ENCODE assay signal across 9 cellular contexts in the genomic region with DNA sequence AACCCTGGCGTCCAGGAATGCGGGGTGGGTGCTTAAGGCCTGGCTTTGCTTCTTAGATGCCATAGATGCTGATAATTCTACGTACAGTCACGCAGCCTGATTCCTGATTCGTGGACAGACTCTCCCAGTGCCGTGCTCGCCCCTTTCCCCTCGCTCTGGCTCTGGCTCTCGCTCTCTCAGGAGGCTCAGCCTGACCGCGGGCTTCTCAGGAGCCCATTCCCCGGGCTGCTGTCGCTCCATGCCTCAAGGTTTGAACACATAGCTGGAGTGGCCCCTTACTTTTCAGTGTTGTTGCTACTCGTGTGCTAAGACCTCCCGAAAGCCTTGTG. TPM values are rescaled to one million over a fixed set of nuclear protein-coding genes. Genes with fewer than 3 reads are reported as not detected.
A peak's percentile ranks its signal among the peaks of the same experiment; 100 is the strongest.
DNase-seq lines count a peak whose midpoint lies in the region; FAIRE-seq and TF ChIP-seq lines count a peak whose summit lies in the region.
"Had no signal": no experiment of that assay in that cellular context is flagged by ENCODE, and none has a peak within 500 bp of the region (broad histone marks: within the 10 kb centered on the region; RNA-seq: fewer than 3 reads in every experiment).

No MANE protein-coding gene starts in this region.

- H2AK5ac ChIP-seq in mesenchymal stem cell (ENCODE audit: low read length, severe bottlenecking): no peak overlapping the region

- H3K4me3 ChIP-seq in HFF-Myc (replicated peaks; ENCODE audit: low read depth, low read length) (peak overlapping the region; percentile 36), dorsolateral prefrontal cortex (peak overlapping the region; percentile 43 to 77 (median 65)), mesenchymal stem cell (ENCODE audit: insufficient read depth in 1 of 2, low read depth in 1 of 2, low read length in 2 of 2) (peak overlapping the region; percentile 53 to 83)

- TF ChIP-seq CTCF in HFF-Myc (IDR thresholded peaks at IDR 0.05; ENCODE audit: low read depth, low read length, missing control alignments): no peak
- no peak for TF ChIP-seq CTCF in dorsolateral prefrontal cortex (IDR thresholded peaks at IDR 0.05 in 54 of 56, conservative IDR thresholded peaks at IDR 0.05 in 2 of 56; ENCODE audit: low read depth in 1 of 56, partially characterized antibody in 56 of 56)

- no peak overlapping the region for H2BK15ac ChIP-seq in mesenchymal stem cell (ENCODE audit: low read depth, poor library complexity, severe bottlenecking)

- H3K27me3 Mint-ChIP-seq in activated CD4-positive, alpha-beta T cell treated with anti-CD3 and anti-CD28 coated beads, Interleukin-2, amount 10 ng/mL, durations not matched to agents 24 days and 14 days: no peaks in the 10 kb centered on the region

- H3K27ac ChIP-seq in dorsolateral prefrontal cortex: peak overlapping the region in 56 of 59 donors; percentile 15 to 89 (median 77)
- no peak overlapping the region for H3K27ac ChIP-seq in mesenchymal stem cell (ENCODE audit: low read length, poor library complexity, severe bottlenecking)
- H3K27ac ChIP-seq: neutrophil had no signal

- no peak overlapping the region for H2BK12ac ChIP-seq in mesenchymal stem cell (ENCODE audit: low read length in 2 of 2)

- peak overlapping the region; percentile 91 for H3K4me3 Mint-ChIP-seq in activated CD4-positive, alpha-beta T cell treated with anti-CD3 and anti-CD28 coated beads, Interleukin-2, amount 10 ng/mL, durations not matched to agents 24 days and 14 days

- no peak overlapping the region for H3K4ac ChIP-seq in mesenchymal stem cell (ENCODE audit: low read depth in 1 of 2, low read length in 2 of 2)

- H4K8ac ChIP-seq in mesenchymal stem cell (ENCODE audit: low read length): no peak overlapping the region

- peaks cover 0 to 56% (median 3%) of the 10 kb centered on the region in 45 donors for H3K27me3 ChIP-seq in dorsolateral prefrontal cortex
- no peaks in the 10 kb centered on the region for H3K27me3 ChIP-seq in mesenchymal stem cell (ENCODE audit: control insufficient read depth in 1 of 2, insufficient read depth in 1 of 2, low read length in 2 of 2)

- no peak overlapping the region for H3K14ac ChIP-seq in mesenchymal stem cell (ENCODE audit: low read length in 2 of 2)

- peak overlapping the region; percentile 91 for H3K27ac Mint-ChIP-seq in activated CD4-positive, alpha-beta T cell treated with anti-CD3 and anti-CD28 coated beads, Interleukin-2, amount 10 ng/mL, durations not matched to agents 24 days and 14 days

- DNase-seq in activated CD4-positive, alpha-beta T cell treated with anti-CD3 and anti-CD28 coated beads, Interleukin-2, amount 10 ng/mL, durations not matched to agents 24 days and 14 days: no peak
- DNase-seq in activated CD4-positive, alpha-beta T cell treated with anti-CD3 and anti-CD28 coated beads, Interleukin-2, amount 50 U/mL, for 48 hours: no peak
- DNase-seq in HFF-Myc (ENCODE audit: extremely low read depth, low read depth): no peak
- peak; percentile 52 for DNase-seq in NCI-H510A treated with DMSO at 0.1 percent for 48 hours (lab: John Stamatoyannopoulos, UW)
- DNase-seq in dorsolateral prefrontal cortex: peak in 5 of 10 donors; percentile 6 to 46 (median 33)
- DNase-seq in mesenchymal stem cell: no peak
- peak; percentile 23 for DNase-seq in urothelium cell line (ENCODE audit: low spot score)
- no peak for DNase-seq in SW480 (ENCODE audit: low spot score)

- intact Hi-C loops in activated CD4-positive, alpha-beta T cell treated with anti-CD3 and anti-CD28 coated beads, Interleukin-2, amount 10 ng/mL, durations not matched to agents 24 days and 14 days (cut with micrococcal nuclease): loop anchor here (1.0 to 10.0 kb wide), 4 partner anchors 59 to 831 kb away; a partner anchor contains a TSS
- intact Hi-C loops in dorsolateral prefrontal cortex (cut with DNase I): loop anchor here (2.0 to 10.0 kb wide), 3 partner anchors 59 to 489 kb away; a partner anchor contains a TSS

- H3K36me3 Mint-ChIP-seq in activated CD4-positive, alpha-beta T cell treated with anti-CD3 and anti-CD28 coated beads, Interleukin-2, amount 10 ng/mL, durations not matched to agents 24 days and 14 days (ENCODE audit: low read depth): peaks cover 3% of the 10 kb centered on the region

- H3K4me1 ChIP-seq in mesenchymal stem cell (ENCODE audit: control insufficient read depth, insufficient read depth, low read depth, low read length): peaks cover 7% of the 10 kb centered on the region

- H2BK120ac ChIP-seq in mesenchymal stem cell (ENCODE audit: low read depth, low read length): no peak overlapping the region

- H3K9me3 ChIP-seq in mesenchymal stem cell (ENCODE audit: control insufficient read depth, low read length): no peaks in the 10 kb centered on the region
- H3K9me3 ChIP-seq: neutrophil had no signal

- no peaks in the 10 kb centered on the region for H3K9me3 Mint-ChIP-seq in activated CD4-positive, alpha-beta T cell treated with anti-CD3 and anti-CD28 coated beads, Interleukin-2, amount 10 ng/mL, durations not matched to agents 24 days and 14 days

- H2BK5ac ChIP-seq in mesenchymal stem cell (ENCODE audit: low read depth, low read length, poor library complexity, severe bottlenecking): no peak overlapping the region

- 0% methylated on average over 12 of the region's 15 CpGs for WGBS in mesenchymal stem cell

- H3K23ac ChIP-seq in mesenchymal stem cell (ENCODE audit: low read length in 2 of 2): no peak overlapping the region

- peak overlapping the region; percentile 89 for H2AFZ ChIP-seq in mesenchymal stem cell (ENCODE audit: low read depth, low read length)

- H3K4me1 Mint-ChIP-seq in activated CD4-positive, alpha-beta T cell treated with anti-CD3 and anti-CD28 coated beads, Interleukin-2, amount 10 ng/mL, durations not matched to agents 24 days and 14 days: peaks cover 10% of the 10 kb centered on the region

- H3K79me1 ChIP-seq in mesenchymal stem cell (replicated peaks; ENCODE audit: low read length, poor library complexity, severe bottlenecking): no peaks in the 10 kb centered on the region

- peak overlapping the region in 1 of 2 experiments; percentile 21 for H3K18ac ChIP-seq in mesenchymal stem cell (ENCODE audit: low read depth in 1 of 2, low read length in 2 of 2)

- no peaks in the 10 kb centered on the region for H3K36me3 ChIP-seq in mesenchymal stem cell (ENCODE audit: control insufficient read depth in 1 of 2, insufficient read depth in 2 of 2, low read depth in 1 of 2, low read length in 2 of 2)
- H3K36me3 ChIP-seq: neutrophil had no signal

- peak overlapping the region; percentile 88 for H3K9ac ChIP-seq in mesenchymal stem cell (ENCODE audit: low read length)

- no peak for FAIRE-seq in urothelium cell line (lab: Jason Lieb, UNC)

- no peak overlapping the region for H4K91ac ChIP-seq in mesenchymal stem cell (ENCODE audit: low read length)

- peak overlapping the region; percentile 82 for H3K4me2 ChIP-seq in mesenchymal stem cell (ENCODE audit: low read length, poor library complexity, severe bottlenecking)

RNA-seq across cellular contexts. Expression of a gene that starts 0.8 kb away (rescaled TPM):
- 0.57 and 0.58 TPM in 2 replicates for total RNA-seq in activated CD4-positive, alpha-beta T cell treated with anti-CD3 and anti-CD28 coated beads, Interleukin-2, amount 10 ng/mL, durations not matched to agents 24 days and 14 days
- 10 to 100 TPM in 119 of 120 experiments, 1 to 10 TPM in 1; 8.5 to 27.0 (median 17.3) TPM for total RNA-seq in dorsolateral prefrontal cortex
- 0.52 TPM for polyA plus RNA-seq in mesenchymal stem cell (2013, experiment 1 of 2)
- polyA plus RNA-seq in mesenchymal stem cell (2013, experiment 2 of 2): 0.63 TPM

RNA-seq across cellular contexts. Expression of a gene that starts 59.2 kb away (rescaled TPM):
- 8.9 and 11.3 TPM in 2 replicates for total RNA-seq in activated CD4-positive, alpha-beta T cell treated with anti-CD3 and anti-CD28 coated beads, Interleukin-2, amount 10 ng/mL, durations not matched to agents 24 days and 14 days
- 10 to 100 TPM in 119 of 120 experiments, 1 to 10 TPM in 1; 8.4 to 29.1 (median 18.6) TPM for total RNA-seq in dorsolateral prefrontal cortex
- polyA plus RNA-seq in mesenchymal stem cell (2013, experiment 1 of 2): 9.1 TPM
- polyA plus RNA-seq in mesenchymal stem cell (2013, experiment 2 of 2): 8.7 TPM

Comparison
In these comparisons a context has a peak if more than half of its experiments do, and no peak if none do; other contexts are left out.
1. DNase-seq: peak in NCI-H510A treated with DMSO at 0.1 percent for 48 hours (single experiment) and urothelium cell line (single experiment); none in activated CD4-positive, alpha-beta T cell treated with anti-CD3 and anti-CD28 coated beads, Interleukin-2, amount 10 ng/mL, durations not matched to agents 24 days and 14 days (single experiment), activated CD4-positive, alpha-beta T cell treated with anti-CD3 and anti-CD28 coated beads, Interleukin-2, amount 50 U/mL, for 48 hours (0 of 2), HFF-Myc (single experiment), mesenchymal stem cell (single experiment) and SW480 (single experiment).
2. Peak in every context shown above with its lines, with median percentiles within 50 percentile points of each other: H3K4me3 ChIP-seq.